In the genomic region with DNA sequence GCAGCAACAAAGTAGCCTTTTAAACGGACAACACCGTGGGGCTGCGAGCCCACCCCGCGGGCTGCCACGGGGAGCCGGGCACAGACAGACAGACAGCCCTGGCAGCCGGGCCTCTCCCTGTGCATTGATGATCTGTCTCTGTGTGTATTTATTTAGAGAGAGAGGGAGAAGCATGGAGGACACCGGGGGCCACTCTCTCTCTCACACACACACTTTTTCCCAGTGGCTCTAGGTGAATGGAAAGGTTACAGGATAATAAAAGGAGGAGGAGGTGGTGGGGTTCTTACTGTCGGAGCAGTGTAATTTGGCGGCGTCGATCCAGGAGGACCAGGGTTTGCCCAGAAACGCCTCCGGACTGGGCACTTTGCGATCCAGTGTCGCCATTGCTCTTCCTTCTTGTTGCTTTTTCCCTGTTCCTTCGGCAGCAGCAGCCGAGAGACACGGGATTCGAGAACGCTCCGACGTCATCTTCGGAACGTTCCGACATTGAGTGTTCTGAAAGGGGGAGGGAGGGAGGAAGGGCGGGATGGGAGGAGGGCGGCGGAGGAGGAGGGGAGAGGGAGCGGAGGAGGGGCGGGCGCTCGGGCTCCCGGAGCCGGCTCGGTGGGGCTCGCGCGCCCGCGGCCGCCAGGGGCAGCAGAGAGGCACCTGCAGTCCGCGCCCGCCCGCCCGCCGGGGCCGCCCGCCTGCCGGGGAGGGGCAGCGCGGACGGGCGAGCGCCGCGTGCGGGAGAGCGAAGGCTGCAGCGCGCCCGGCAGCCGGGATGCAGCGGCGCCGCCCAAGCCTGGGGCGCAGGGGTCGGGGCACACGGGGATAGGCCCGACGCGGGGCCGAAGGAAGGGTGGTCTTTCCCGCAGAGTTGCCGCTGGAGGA, we compare ENCODE assay signal across 1 cellular context.
TF ChIP-seq lines count a peak whose summit lies in the region.

A gene with protein sequence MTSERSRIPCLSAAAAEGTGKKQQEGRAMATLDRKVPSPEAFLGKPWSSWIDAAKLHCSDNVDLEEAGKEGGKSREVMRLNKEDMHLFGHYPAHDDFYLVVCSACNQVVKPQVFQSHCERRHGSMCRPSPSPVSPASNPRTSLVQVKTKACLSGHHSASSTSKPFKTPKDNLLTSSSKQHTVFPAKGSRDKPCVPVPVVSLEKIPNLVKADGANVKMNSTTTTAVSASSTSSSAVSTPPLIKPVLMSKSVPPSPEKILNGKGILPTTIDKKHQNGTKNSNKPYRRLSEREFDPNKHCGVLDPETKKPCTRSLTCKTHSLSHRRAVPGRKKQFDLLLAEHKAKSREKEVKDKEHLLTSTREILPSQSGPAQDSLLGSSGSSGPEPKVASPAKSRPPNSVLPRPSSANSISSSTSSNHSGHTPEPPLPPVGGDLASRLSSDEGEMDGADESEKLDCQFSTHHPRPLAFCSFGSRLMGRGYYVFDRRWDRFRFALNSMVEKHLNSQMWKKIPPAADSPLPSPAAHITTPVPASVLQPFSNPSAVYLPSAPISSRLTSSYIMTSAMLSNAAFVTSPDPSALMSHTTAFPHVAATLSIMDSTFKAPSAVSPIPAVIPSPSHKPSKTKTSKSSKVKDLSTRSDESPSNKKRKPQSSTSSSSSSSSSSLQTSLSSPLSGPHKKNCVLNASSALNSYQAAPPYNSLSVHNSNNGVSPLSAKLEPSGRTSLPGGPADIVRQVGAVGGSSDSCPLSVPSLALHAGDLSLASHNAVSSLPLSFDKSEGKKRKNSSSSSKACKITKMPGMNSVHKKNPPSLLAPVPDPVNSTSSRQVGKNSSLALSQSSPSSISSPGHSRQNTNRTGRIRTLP (minus strand): TSS at position 509 of the 873 bp plus-strand sequence. CDS start 41 bp downstream, at position 468.

TF ChIP-seq in K562, 482 proteins besides CTCF, POLR2A, EP300 and RAD21 (continued from another document and continues in another):
- TF ChIP-seq, protein P1, sequence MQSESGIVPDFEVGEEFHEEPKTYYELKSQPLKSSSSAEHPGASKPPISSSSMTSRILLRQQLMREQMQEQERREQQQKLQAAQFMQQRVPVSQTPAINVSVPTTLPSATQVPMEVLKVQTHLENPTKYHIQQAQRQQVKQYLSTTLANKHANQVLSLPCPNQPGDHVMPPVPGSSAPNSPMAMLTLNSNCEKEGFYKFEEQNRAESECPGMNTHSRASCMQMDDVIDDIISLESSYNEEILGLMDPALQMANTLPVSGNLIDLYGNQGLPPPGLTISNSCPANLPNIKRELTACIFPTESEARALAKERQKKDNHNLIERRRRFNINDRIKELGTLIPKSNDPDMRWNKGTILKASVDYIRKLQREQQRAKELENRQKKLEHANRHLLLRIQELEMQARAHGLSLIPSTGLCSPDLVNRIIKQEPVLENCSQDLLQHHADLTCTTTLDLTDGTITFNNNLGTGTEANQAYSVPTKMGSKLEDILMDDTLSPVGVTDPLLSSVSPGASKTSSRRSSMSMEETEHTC (IDR thresholded peaks at IDR 0.05) = no peak
- TF ChIP-seq MTA1 (IDR thresholded peaks at IDR 0.05; ENCODE audit: borderline replicate concordance) (peak; percentile 18; the same call in 1 of the 2 replicates), ZBED1 (IDR thresholded peaks at IDR 0.05) (no peak), PML (IDR thresholded peaks at IDR 0.05; ENCODE audit: low read length) (peak; percentile 81; the same call in 1 of the 2 replicates), SIN3A (IDR thresholded peaks at IDR 0.05; ENCODE audit: borderline replicate concordance in 2 of 2, control insufficient read depth in 1 of 2, low read depth in 2 of 2, low read length in 2 of 2) (peak in 1 of 2 experiments; percentile 49; a peak in 1 of 4 replicates), ELF4 (CRISPR knock-in tag; IDR thresholded peaks at IDR 0.05) (peak; percentile 24; the same call in 1 of the 2 replicates), SMAD2 (IDR thresholded peaks at IDR 0.05; ENCODE audit: low read depth, low read length) (no peak), JUN (IDR thresholded peaks at IDR 0.05; ENCODE audit: borderline replicate concordance, low read depth, low read length) (no peak), JUN (CRISPR knock-in tag; IDR thresholded peaks at IDR 0.05; ENCODE audit: borderline replicate concordance) (no peak), YY1 (IDR thresholded peaks at IDR 0.05; ENCODE audit: borderline replicate concordance in 1 of 3, control insufficient read depth in 1 of 3, extremely low read depth in 1 of 3, insufficient read depth in 3 of 3, insufficient read length in 1 of 3, insufficient replicate concordance in 2 of 3, low read depth in 1 of 3, low read length in 2 of 3) (peak; percentile 60 to 94 (median 85)), ATF7 (IDR thresholded peaks at IDR 0.05) (peak; percentile 80), MCM2 (IDR thresholded peaks at IDR 0.05; ENCODE audit: low read depth) (no peak), ERF (CRISPR knock-in tag; IDR thresholded peaks at IDR 0.05) (0 out of 2 replicates have a peak, but pooled peaks have one; percentile 19), HSF4 (CRISPR knock-in tag; IDR thresholded peaks at IDR 0.05; ENCODE audit: borderline replicate concordance) (no peak), POLR2AphosphoS2 (IDR thresholded peaks at IDR 0.05; ENCODE audit: low read length) (no peak), STAT5B (CRISPR knock-in tag; IDR thresholded peaks at IDR 0.05) (no peak), RBBP5 (IDR thresholded peaks at IDR 0.05; ENCODE audit: borderline replicate concordance, insufficient read depth, low read length, poor library complexity, severe bottlenecking) (peak; percentile 28), PHF8 (IDR thresholded peaks at IDR 0.05; ENCODE audit: borderline replicate concordance, low read length) (peak; percentile 88), KLF13 (tag; IDR thresholded peaks at IDR 0.05; ENCODE audit: borderline replicate concordance, low read depth) (no peak), TBP (optimal IDR thresholded peaks at IDR 0.05; ENCODE audit: low read depth, low read length) (peak; percentile 75), EGR1 (conservative IDR thresholded peaks at IDR 0.05) (peak; percentile 28; the same call in 1 of the 2 replicates), SOX6 (IDR thresholded peaks at IDR 0.05) (no peak), ZKSCAN8 (CRISPR knock-in tag; IDR thresholded peaks at IDR 0.05) (no peak), PRMT5 (CRISPR knock-in tag; IDR thresholded peaks at IDR 0.05) (no peak), HMGN3 (IDR thresholded peaks at IDR 0.05; ENCODE audit: borderline replicate concordance, extremely low read depth, insufficient read length, low read depth, low read length) (peak; percentile 39), ZNF77 (CRISPR knock-in tag; IDR thresholded peaks at IDR 0.05) (no peak), ZNF668 (CRISPR knock-in tag; IDR thresholded peaks at IDR 0.05) (no peak)
- TF ChIP-seq, protein P2, sequence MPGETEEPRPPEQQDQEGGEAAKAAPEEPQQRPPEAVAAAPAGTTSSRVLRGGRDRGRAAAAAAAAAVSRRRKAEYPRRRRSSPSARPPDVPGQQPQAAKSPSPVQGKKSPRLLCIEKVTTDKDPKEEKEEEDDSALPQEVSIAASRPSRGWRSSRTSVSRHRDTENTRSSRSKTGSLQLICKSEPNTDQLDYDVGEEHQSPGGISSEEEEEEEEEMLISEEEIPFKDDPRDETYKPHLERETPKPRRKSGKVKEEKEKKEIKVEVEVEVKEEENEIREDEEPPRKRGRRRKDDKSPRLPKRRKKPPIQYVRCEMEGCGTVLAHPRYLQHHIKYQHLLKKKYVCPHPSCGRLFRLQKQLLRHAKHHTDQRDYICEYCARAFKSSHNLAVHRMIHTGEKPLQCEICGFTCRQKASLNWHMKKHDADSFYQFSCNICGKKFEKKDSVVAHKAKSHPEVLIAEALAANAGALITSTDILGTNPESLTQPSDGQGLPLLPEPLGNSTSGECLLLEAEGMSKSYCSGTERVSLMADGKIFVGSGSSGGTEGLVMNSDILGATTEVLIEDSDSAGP (CRISPR knock-in tag; IDR thresholded peaks at IDR 0.05) = no peak
- TF ChIP-seq, protein P3, sequence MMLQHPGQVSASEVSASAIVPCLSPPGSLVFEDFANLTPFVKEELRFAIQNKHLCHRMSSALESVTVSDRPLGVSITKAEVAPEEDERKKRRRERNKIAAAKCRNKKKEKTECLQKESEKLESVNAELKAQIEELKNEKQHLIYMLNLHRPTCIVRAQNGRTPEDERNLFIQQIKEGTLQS (IDR thresholded peaks at IDR 0.05) = no peak
- TF ChIP-seq, protein P3 (CRISPR knock-in tag; conservative IDR thresholded peaks at IDR 0.05) = no peak
- TF ChIP-seq, protein P4, sequence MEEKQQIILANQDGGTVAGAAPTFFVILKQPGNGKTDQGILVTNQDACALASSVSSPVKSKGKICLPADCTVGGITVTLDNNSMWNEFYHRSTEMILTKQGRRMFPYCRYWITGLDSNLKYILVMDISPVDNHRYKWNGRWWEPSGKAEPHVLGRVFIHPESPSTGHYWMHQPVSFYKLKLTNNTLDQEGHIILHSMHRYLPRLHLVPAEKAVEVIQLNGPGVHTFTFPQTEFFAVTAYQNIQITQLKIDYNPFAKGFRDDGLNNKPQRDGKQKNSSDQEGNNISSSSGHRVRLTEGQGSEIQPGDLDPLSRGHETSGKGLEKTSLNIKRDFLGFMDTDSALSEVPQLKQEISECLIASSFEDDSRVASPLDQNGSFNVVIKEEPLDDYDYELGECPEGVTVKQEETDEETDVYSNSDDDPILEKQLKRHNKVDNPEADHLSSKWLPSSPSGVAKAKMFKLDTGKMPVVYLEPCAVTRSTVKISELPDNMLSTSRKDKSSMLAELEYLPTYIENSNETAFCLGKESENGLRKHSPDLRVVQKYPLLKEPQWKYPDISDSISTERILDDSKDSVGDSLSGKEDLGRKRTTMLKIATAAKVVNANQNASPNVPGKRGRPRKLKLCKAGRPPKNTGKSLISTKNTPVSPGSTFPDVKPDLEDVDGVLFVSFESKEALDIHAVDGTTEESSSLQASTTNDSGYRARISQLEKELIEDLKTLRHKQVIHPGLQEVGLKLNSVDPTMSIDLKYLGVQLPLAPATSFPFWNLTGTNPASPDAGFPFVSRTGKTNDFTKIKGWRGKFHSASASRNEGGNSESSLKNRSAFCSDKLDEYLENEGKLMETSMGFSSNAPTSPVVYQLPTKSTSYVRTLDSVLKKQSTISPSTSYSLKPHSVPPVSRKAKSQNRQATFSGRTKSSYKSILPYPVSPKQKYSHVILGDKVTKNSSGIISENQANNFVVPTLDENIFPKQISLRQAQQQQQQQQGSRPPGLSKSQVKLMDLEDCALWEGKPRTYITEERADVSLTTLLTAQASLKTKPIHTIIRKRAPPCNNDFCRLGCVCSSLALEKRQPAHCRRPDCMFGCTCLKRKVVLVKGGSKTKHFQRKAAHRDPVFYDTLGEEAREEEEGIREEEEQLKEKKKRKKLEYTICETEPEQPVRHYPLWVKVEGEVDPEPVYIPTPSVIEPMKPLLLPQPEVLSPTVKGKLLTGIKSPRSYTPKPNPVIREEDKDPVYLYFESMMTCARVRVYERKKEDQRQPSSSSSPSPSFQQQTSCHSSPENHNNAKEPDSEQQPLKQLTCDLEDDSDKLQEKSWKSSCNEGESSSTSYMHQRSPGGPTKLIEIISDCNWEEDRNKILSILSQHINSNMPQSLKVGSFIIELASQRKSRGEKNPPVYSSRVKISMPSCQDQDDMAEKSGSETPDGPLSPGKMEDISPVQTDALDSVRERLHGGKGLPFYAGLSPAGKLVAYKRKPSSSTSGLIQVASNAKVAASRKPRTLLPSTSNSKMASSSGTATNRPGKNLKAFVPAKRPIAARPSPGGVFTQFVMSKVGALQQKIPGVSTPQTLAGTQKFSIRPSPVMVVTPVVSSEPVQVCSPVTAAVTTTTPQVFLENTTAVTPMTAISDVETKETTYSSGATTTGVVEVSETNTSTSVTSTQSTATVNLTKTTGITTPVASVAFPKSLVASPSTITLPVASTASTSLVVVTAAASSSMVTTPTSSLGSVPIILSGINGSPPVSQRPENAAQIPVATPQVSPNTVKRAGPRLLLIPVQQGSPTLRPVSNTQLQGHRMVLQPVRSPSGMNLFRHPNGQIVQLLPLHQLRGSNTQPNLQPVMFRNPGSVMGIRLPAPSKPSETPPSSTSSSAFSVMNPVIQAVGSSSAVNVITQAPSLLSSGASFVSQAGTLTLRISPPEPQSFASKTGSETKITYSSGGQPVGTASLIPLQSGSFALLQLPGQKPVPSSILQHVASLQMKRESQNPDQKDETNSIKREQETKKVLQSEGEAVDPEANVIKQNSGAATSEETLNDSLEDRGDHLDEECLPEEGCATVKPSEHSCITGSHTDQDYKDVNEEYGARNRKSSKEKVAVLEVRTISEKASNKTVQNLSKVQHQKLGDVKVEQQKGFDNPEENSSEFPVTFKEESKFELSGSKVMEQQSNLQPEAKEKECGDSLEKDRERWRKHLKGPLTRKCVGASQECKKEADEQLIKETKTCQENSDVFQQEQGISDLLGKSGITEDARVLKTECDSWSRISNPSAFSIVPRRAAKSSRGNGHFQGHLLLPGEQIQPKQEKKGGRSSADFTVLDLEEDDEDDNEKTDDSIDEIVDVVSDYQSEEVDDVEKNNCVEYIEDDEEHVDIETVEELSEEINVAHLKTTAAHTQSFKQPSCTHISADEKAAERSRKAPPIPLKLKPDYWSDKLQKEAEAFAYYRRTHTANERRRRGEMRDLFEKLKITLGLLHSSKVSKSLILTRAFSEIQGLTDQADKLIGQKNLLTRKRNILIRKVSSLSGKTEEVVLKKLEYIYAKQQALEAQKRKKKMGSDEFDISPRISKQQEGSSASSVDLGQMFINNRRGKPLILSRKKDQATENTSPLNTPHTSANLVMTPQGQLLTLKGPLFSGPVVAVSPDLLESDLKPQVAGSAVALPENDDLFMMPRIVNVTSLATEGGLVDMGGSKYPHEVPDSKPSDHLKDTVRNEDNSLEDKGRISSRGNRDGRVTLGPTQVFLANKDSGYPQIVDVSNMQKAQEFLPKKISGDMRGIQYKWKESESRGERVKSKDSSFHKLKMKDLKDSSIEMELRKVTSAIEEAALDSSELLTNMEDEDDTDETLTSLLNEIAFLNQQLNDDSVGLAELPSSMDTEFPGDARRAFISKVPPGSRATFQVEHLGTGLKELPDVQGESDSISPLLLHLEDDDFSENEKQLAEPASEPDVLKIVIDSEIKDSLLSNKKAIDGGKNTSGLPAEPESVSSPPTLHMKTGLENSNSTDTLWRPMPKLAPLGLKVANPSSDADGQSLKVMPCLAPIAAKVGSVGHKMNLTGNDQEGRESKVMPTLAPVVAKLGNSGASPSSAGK (IDR thresholded peaks at IDR 0.05) = peak; percentile 42; the same call in 1 of the 2 replicates
- TF ChIP-seq, protein P5, sequence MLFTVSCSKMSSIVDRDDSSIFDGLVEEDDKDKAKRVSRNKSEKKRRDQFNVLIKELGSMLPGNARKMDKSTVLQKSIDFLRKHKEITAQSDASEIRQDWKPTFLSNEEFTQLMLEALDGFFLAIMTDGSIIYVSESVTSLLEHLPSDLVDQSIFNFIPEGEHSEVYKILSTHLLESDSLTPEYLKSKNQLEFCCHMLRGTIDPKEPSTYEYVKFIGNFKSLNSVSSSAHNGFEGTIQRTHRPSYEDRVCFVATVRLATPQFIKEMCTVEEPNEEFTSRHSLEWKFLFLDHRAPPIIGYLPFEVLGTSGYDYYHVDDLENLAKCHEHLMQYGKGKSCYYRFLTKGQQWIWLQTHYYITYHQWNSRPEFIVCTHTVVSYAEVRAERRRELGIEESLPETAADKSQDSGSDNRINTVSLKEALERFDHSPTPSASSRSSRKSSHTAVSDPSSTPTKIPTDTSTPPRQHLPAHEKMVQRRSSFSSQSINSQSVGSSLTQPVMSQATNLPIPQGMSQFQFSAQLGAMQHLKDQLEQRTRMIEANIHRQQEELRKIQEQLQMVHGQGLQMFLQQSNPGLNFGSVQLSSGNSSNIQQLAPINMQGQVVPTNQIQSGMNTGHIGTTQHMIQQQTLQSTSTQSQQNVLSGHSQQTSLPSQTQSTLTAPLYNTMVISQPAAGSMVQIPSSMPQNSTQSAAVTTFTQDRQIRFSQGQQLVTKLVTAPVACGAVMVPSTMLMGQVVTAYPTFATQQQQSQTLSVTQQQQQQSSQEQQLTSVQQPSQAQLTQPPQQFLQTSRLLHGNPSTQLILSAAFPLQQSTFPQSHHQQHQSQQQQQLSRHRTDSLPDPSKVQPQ (CRISPR knock-in tag; IDR thresholded peaks at IDR 0.05; ENCODE audit: borderline replicate concordance) = no peak; the same call in 1 of the 2 replicates
